9 cellular contexts compared by ENCODE assay signal in genomic region chr1:55039342-55040082, GRCh38. TPM values are rescaled to one million over a fixed set of nuclear protein-coding genes. Genes with fewer than 3 reads are reported as not detected.
A peak's percentile ranks its signal among the peaks of the same experiment; 100 is the strongest.
DNase-seq lines count a peak whose midpoint lies in the region; ATAC-seq and TF ChIP-seq lines count a peak whose summit lies in the region.
"Had no signal": no experiment of that assay in that cellular context is flagged by ENCODE, and none has a peak within 500 bp of the region (broad histone marks: within the 10 kb centered on the region; RNA-seq: fewer than 3 reads in every experiment).

Gene PCSK9, plus strand, starts transcription at chr1:55039548. Its CDS starts 290 bp downstream, at chr1:55039838.

- H3K4me3 ChIP-seq in liver (ENCODE audit: low read depth in 1 of 3, low read length in 3 of 3) = peak within 1 kb of the TSS; percentile 67 to 91 (median 80)
- peak within 1 kb of the TSS in 3 of 4 donors; percentile 41 to 57 (median 46) for H3K4me3 ChIP-seq in upper lobe of left lung

- peak within 1 kb of the TSS in 1 of 2 donors; percentile 42 for H3K9ac ChIP-seq in liver (ENCODE audit: low read depth in 1 of 2, low read length in 2 of 2)

- TF ChIP-seq CTCF in chondrocyte (IDR thresholded peaks at IDR 0.05) (peak; percentile 12), liver (IDR thresholded peaks at IDR 0.05; ENCODE audit: low read depth, low read length, missing input control) (no peak), upper lobe of left lung (IDR thresholded peaks at IDR 0.05) (no peak)

- ATAC-seq in Right ventricle myocardium superior (ENCODE audit: poor library complexity) = peak; percentile 66
- peak; percentile 66 to 79 for ATAC-seq in upper lobe of left lung (ENCODE audit: low FRiP score in 2 of 2)
- no peak for ATAC-seq in HG03159 (IDR thresholded peaks at IDR 0.05; ENCODE audit: unreplicated experiment)

- peaks cover 22% of the 10 kb centered on the region for H3K4me1 Mint-ChIP-seq in chondrocyte (ENCODE audit: low read depth)

- H3K4me3 Mint-ChIP-seq in chondrocyte (ENCODE audit: unreplicated experiment) = peak within 1 kb of the TSS; percentile 69
- H3K4me3 Mint-ChIP-seq: stimulated activated naive CD8-positive, alpha-beta T cell treated with anti-CD3 and anti-CD28 coated beads, Interleukin-15, Interleukin-2, amounts not matched to agents 100 ng/mL and 50 ng/mL, for 24 hours had no signal

- no peaks in the 10 kb centered on the region for H3K9me3 ChIP-seq in liver (ENCODE audit: control insufficient read depth in 4 of 4, low read length in 3 of 4)
- no peaks in the 10 kb centered on the region for H3K9me3 ChIP-seq in upper lobe of left lung

- 2% methylated on average over 67 of the region's 67 CpGs for WGBS in liver
- WGBS in upper lobe of left lung, 2 donors = 2 to 3% methylated on average over 11 to 43 of the region's 67 CpGs

- H3K36me3 ChIP-seq in liver (ENCODE audit: control insufficient read depth in 4 of 4, insufficient read depth in 3 of 4, low read depth in 1 of 4, low read length in 3 of 4) (no peaks in the 10 kb centered on the region), upper lobe of left lung (no peaks in the 10 kb centered on the region)

- H3K27me3 Mint-ChIP-seq in chondrocyte (ENCODE audit: low read depth) = peaks cover 50% of the 10 kb centered on the region

- DNase-seq in Right ventricle myocardium superior (no peak), cardiac septum (ENCODE audit: low spot score) (no peak), chondrocyte (ENCODE audit: low spot score) (peak; percentile 91), upper lobe of left lung (peak; percentile 70 to 90), SIG-M5 (lab: John Stamatoyannopoulos, UW) (no peak), anterior cingulate cortex (lab: John Stamatoyannopoulos, UW) (no peak)

- TF ChIP-seq EP300 in upper lobe of left lung (IDR thresholded peaks at IDR 0.05) = peak in 1 of 4 donors; percentile 72

- H3K27ac ChIP-seq in liver (ENCODE audit: low read depth in 1 of 2, low read length in 2 of 2) (peak within 1 kb of the TSS; percentile 80 to 87), upper lobe of left lung (peak within 1 kb of the TSS in 3 of 4 donors; percentile 55 to 81 (median 73))

- peak in 1 of 2 donors; percentile 31 for TF ChIP-seq RAD21 in liver (IDR thresholded peaks at IDR 0.05)

- TF ChIP-seq POLR2A in upper lobe of left lung (IDR thresholded peaks at IDR 0.05) = peak in 2 of 4 donors; percentile 62 to 64

- H3K27me3 ChIP-seq in liver (ENCODE audit: control insufficient read depth in 4 of 4, insufficient read depth in 4 of 4, low read length in 3 of 4) (no peaks in the 10 kb centered on the region), upper lobe of left lung (peaks cover 0 to 8% (median 0%) of the 10 kb centered on the region in 4 donors)

- no peaks in the 10 kb centered on the region for H3K9me3 Mint-ChIP-seq in chondrocyte (ENCODE audit: low read depth)
- H3K9me3 Mint-ChIP-seq: stimulated activated naive CD8-positive, alpha-beta T cell treated with anti-CD3 and anti-CD28 coated beads, Interleukin-15, Interleukin-2, amounts not matched to agents 100 ng/mL and 50 ng/mL, for 24 hours had no signal

- H3K36me3 Mint-ChIP-seq in chondrocyte (ENCODE audit: low read depth) = no peaks in the 10 kb centered on the region

- H3K4me1 ChIP-seq in liver (ENCODE audit: control insufficient read depth in 4 of 4, insufficient read depth in 4 of 4, low read length in 3 of 4) (peaks cover 15 to 75% (median 57%) of the 10 kb centered on the region in 4 donors), upper lobe of left lung (peaks cover 0 to 27% (median 8%) of the 10 kb centered on the region in 4 donors)

- intact Hi-C loops in Right ventricle myocardium superior (cut with DNase I) = no loop called here
- intact Hi-C loops in cardiac septum (cut with DNase I) = no loop called here

- no peak within 1 kb of the TSS for H3K27ac Mint-ChIP-seq in chondrocyte (ENCODE audit: unreplicated experiment)
- H3K27ac Mint-ChIP-seq: stimulated activated naive CD8-positive, alpha-beta T cell treated with anti-CD3 and anti-CD28 coated beads, Interleukin-15, Interleukin-2, amounts not matched to agents 100 ng/mL and 50 ng/mL, for 24 hours had no signal

TF ChIP-seq in liver, 16 proteins besides CTCF, POLR2A, EP300 and RAD21:
- TF ChIP-seq JUND (IDR thresholded peaks at IDR 0.05) = peak in 1 of 2 donors; percentile 42
- peak; percentile 46 for TF ChIP-seq MAX (IDR thresholded peaks at IDR 0.05)
- peak; percentile 93 for TF ChIP-seq REST (IDR thresholded peaks at IDR 0.05)
- no peak for TF ChIP-seq FOXA1 (IDR thresholded peaks at IDR 0.05)
- TF ChIP-seq TAF1 (conservative IDR thresholded peaks at IDR 0.05) = peak; percentile 87
- TF ChIP-seq ZBTB33 (IDR thresholded peaks at IDR 0.05) = peak; percentile 30
- TF ChIP-seq GABPA (IDR thresholded peaks at IDR 0.05 in 1 of 2, conservative IDR thresholded peaks at IDR 0.05 in 1 of 2) = no peak
- peak; percentile 46 to 70 for TF ChIP-seq HNF4A (conservative IDR thresholded peaks at IDR 0.05)
- peak in 1 of 2 donors; percentile 50 for TF ChIP-seq EGR1 (IDR thresholded peaks at IDR 0.05; ENCODE audit: low read depth in 2 of 2)
- peak; percentile 94 for TF ChIP-seq YY1 (IDR thresholded peaks at IDR 0.05)
- TF ChIP-seq RXRA (IDR thresholded peaks at IDR 0.05) = peak; percentile 13 to 81
- TF ChIP-seq ATF3 (IDR thresholded peaks at IDR 0.05) = no peak
- no peak for TF ChIP-seq HNF4G (IDR thresholded peaks at IDR 0.05)
- TF ChIP-seq FOXA2 (IDR thresholded peaks at IDR 0.05) = no peak
- TF ChIP-seq SP1 (IDR thresholded peaks at IDR 0.05) = peak; percentile 70
- no peak for TF ChIP-seq NR2F2 (IDR thresholded peaks at IDR 0.05)

RNA-seq across cellular contexts. Expression of gene PCSK9, which starts in this region (rescaled TPM):
- total RNA-seq in Right ventricle myocardium superior (not detected), cardiac septum (not detected), chondrocyte (0.41 to 0.60 TPM (median 0.53 TPM) in 3 replicates), liver (100 to 1,000 TPM in 1 of 2 donors, 10 to 100 TPM in 1; 68.2 to 112 TPM), upper lobe of left lung (10 to 100 TPM in 5 of 6 donors, 1 to 10 TPM in 1; 9.4 to 63.9 (median 31.5) TPM)
- polyA plus RNA-seq in liver = 10 to 100 TPM; 10.8 to 48.9 TPM

Comparison
In these comparisons a context has a peak if more than half of its experiments do, and no peak if none do; other contexts are left out.
1. Peak in ATAC-seq in Right ventricle myocardium superior; RNA of the gene not detected or under 1 TPM.
2. Peak in DNase-seq in chondrocyte; RNA of the gene not detected or under 1 TPM.
3. DNase-seq: peak in upper lobe of left lung (2 of 2); none in Right ventricle myocardium superior (single experiment), cardiac septum (single experiment), SIG-M5 (single experiment) and anterior cingulate cortex (0 of 58).